ENCODE assay signal across 7 cellular contexts in the genomic region with DNA sequence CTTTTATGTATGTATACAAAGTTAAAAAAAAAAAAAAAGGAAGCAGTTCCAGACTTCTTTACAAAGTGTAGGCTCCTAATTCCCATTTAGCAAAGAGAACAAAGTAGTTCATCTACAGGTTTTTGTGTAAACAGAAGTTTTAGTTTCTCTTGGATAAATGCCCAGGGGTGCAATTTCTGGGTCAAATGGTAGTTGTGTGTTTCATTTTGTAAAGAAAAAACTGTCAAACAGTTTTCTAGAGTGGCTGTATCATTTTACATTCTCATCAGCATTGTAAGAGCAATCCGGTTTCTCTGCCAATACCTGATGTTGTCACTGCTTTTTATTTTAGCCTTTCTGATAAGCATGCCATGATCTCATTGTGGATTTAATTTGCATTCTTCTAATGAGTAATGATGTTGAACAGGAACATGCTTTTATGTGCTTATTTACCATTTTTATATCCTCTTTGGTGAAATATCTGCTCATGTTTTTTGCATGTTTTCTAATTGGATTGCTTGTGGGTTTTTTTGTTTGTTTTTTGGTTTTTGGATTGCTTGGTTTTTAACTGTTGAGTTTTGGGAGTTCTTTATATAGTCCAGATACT. TPM values are rescaled to one million over a fixed set of nuclear protein-coding genes. Genes with fewer than 3 reads are reported as not detected.
DNase-seq lines count a peak whose midpoint lies in the region; ATAC-seq, FAIRE-seq and TF ChIP-seq lines count a peak whose summit lies in the region.

No MANE protein-coding gene starts in this region.

- no peaks in the 10 kb centered on the region for H3K27me3 Mint-ChIP-seq in nephron (ENCODE audit: low read depth)
- H3K27me3 Mint-ChIP-seq in activated CD4-positive, alpha-beta T cell treated with anti-CD3 and anti-CD28 coated beads, Interleukin-2, amount 10 ng/mL, durations not matched to agents 24 days and 14 days: no peaks in the 10 kb centered on the region

- H3K36me3 ChIP-seq in GM12878 (ENCODE audit: control insufficient read depth in 2 of 2, insufficient read depth in 2 of 2, low read length in 1 of 2): no peaks in the 10 kb centered on the region

- TF ChIP-seq POLR2A in GM12878 (IDR thresholded peaks at IDR 0.05; ENCODE audit: low read depth, low read length) (no peak), GM18505 (IDR thresholded peaks at IDR 0.05; ENCODE audit: borderline replicate concordance, extremely low read depth, insufficient read depth, insufficient read length) (no peak)

- RAD21 ChIA-PET in GM12878 (lab: Charles Lee; ENCODE audit: unreplicated experiment): no interaction called here

- ATAC-seq in GM21390 (IDR thresholded peaks at IDR 0.05; ENCODE audit: unreplicated experiment): peak; percentile 80
- peak; percentile 79 for ATAC-seq in GM12878
- ATAC-seq in GM18505 (IDR thresholded peaks at IDR 0.05; ENCODE audit: unreplicated experiment): no peak

- no peak overlapping the region for H3K4me2 ChIP-seq in GM12878 (ENCODE audit: control insufficient read depth, insufficient read depth)

- POLR2A ChIA-PET in GM12878 (lab: Charles Lee): no interaction called here

- TF ChIP-seq RAD21 in GM12878 (IDR thresholded peaks at IDR 0.05; ENCODE audit: insufficient read depth, low read depth, low read length): no peak

- no peaks in the 10 kb centered on the region for H3K27me3 ChIP-seq in GM12878 (replicated peaks in 1 of 2; ENCODE audit: control insufficient read depth in 2 of 2, insufficient read depth in 2 of 2, low read length in 1 of 2)

- WGBS in GM12878 (ENCODE audit: insufficient coverage, insufficient replicate concordance, low lambda C conversion rate, missing lambda C conversion rate): 0% methylated on average over 1 of the region's 1 CpG

- H3K9me3 ChIP-seq in GM12878 (replicated peaks; ENCODE audit: control insufficient read depth, insufficient read depth, low read length): no peaks in the 10 kb centered on the region

- no peaks in the 10 kb centered on the region for H3K79me2 ChIP-seq in GM12878 (ENCODE audit: control insufficient read depth, insufficient read depth, low read length)

- peaks cover 12% of the 10 kb centered on the region for H3K4me1 Mint-ChIP-seq in nephron
- H3K4me1 Mint-ChIP-seq in activated CD4-positive, alpha-beta T cell treated with anti-CD3 and anti-CD28 coated beads, Interleukin-2, amount 10 ng/mL, durations not matched to agents 24 days and 14 days: peaks cover 7% of the 10 kb centered on the region

- no peak overlapping the region for H3K9ac ChIP-seq in GM12878 (ENCODE audit: control insufficient read depth, insufficient read depth, low read length)

- no peak overlapping the region for H3K4me3 ChIP-seq in GM12878

- no peak overlapping the region; the same call in 1 of the 2 replicates for H2AFZ ChIP-seq in GM12878 (ENCODE audit: control insufficient read depth, low read depth, low read length)

- CTCF ChIA-PET in GM12878 (lab: Yijun Ruan, JAX): no interaction called here

- FAIRE-seq in GM12878 (lab: Jason Lieb, UNC): peak; percentile 56

- SMC1A ChIA-PET in GM12878 (lab: Charles Lee; ENCODE audit: uncharacterized antibody, unreplicated experiment): no interaction called here

- H3K4me1 ChIP-seq in GM12878 (ENCODE audit: control insufficient read depth, insufficient read depth, low read length): no peaks in the 10 kb centered on the region; the same call in 1 of the 2 replicates

- H3K27ac Mint-ChIP-seq in nephron: peak overlapping the region; percentile 58 to 93 (median 80)
- no peak overlapping the region for H3K27ac Mint-ChIP-seq in activated CD4-positive, alpha-beta T cell treated with anti-CD3 and anti-CD28 coated beads, Interleukin-2, amount 10 ng/mL, durations not matched to agents 24 days and 14 days

- intact Hi-C loops in GM12878 (cut with micrococcal nuclease; ENCODE audit: unreplicated experiment): no loop called here
- intact Hi-C loops in activated CD4-positive, alpha-beta T cell treated with anti-CD3 and anti-CD28 coated beads, Interleukin-2, amount 10 ng/mL, durations not matched to agents 24 days and 14 days (cut with micrococcal nuclease): loop anchor here (10.0 kb wide), 1 partner anchor 763 kb away; no protein-coding TSS in a partner anchor

- DNase-seq in NCI-H1048 (lab: John Stamatoyannopoulos, UW): peak; percentile 22
- no peak for DNase-seq in GM12878 (ENCODE audit: low read depth, low spot score)
- DNase-seq in RKO (ENCODE audit: low spot score): no peak
- no peak for DNase-seq in activated CD4-positive, alpha-beta T cell treated with anti-CD3 and anti-CD28 coated beads, Interleukin-2, amount 10 ng/mL, durations not matched to agents 24 days and 14 days

- in situ Hi-C loops in GM12878 (cut with MboI): no loop called here

- TF ChIP-seq EP300 in GM12878 (IDR thresholded peaks at IDR 0.05; ENCODE audit: borderline replicate concordance in 1 of 2, control insufficient read depth in 1 of 2, low read depth in 2 of 2, low read length in 2 of 2): no peak

- BruUV-seq in GM12878 (replicated peaks; lab: Mats Ljungman, UMichigan): TSS peak; percentile 41

- no peaks in the 10 kb centered on the region for H4K20me1 ChIP-seq in GM12878 (ENCODE audit: control insufficient read depth, insufficient read depth)

- no peak for TF ChIP-seq CTCF in GM12878 (IDR thresholded peaks at IDR 0.05 in 2 of 3, conservative IDR thresholded peaks at IDR 0.05 in 1 of 3; ENCODE audit: control insufficient read depth in 2 of 3, extremely low read depth in 1 of 3, insufficient read depth in 1 of 3, low read depth in 3 of 3, low read length in 3 of 3)
- TF ChIP-seq CTCF in nephron (IDR thresholded peaks at IDR 0.05; ENCODE audit: unreplicated experiment in 3 of 3): no peak

- no peak overlapping the region for H3K27ac ChIP-seq in GM12878 (ENCODE audit: control insufficient read depth, insufficient read depth)

- H3K4me3 Mint-ChIP-seq in nephron: no peak overlapping the region
- H3K4me3 Mint-ChIP-seq in activated CD4-positive, alpha-beta T cell treated with anti-CD3 and anti-CD28 coated beads, Interleukin-2, amount 10 ng/mL, durations not matched to agents 24 days and 14 days: no peak overlapping the region

- H3K9me3 Mint-ChIP-seq in nephron: no peaks in the 10 kb centered on the region
- H3K9me3 Mint-ChIP-seq in activated CD4-positive, alpha-beta T cell treated with anti-CD3 and anti-CD28 coated beads, Interleukin-2, amount 10 ng/mL, durations not matched to agents 24 days and 14 days: peaks cover 6% of the 10 kb centered on the region

- peaks cover 27% of the 10 kb centered on the region for H3K36me3 Mint-ChIP-seq in nephron (ENCODE audit: low read depth)
- peaks cover 13% of the 10 kb centered on the region for H3K36me3 Mint-ChIP-seq in activated CD4-positive, alpha-beta T cell treated with anti-CD3 and anti-CD28 coated beads, Interleukin-2, amount 10 ng/mL, durations not matched to agents 24 days and 14 days (ENCODE audit: low read depth)

TF ChIP-seq in GM12878, 131 proteins besides CTCF, POLR2A, EP300 and RAD21 (continues in another document):
- TF ChIP-seq ZNF384 (IDR thresholded peaks at IDR 0.05; ENCODE audit: borderline replicate concordance, low read depth, low read length) (no peak), ATF2 (IDR thresholded peaks at IDR 0.05; ENCODE audit: low read length) (peak; percentile 71), CREB1 (IDR thresholded peaks at IDR 0.05; ENCODE audit: low read depth) (no peak), FOS (IDR thresholded peaks at IDR 0.05; ENCODE audit: borderline replicate concordance, extremely low read depth, insufficient read length) (no peak), JUNB (IDR thresholded peaks at IDR 0.05) (peak; percentile 34; the same call in 1 of the 2 replicates), SUPT20H (IDR thresholded peaks at IDR 0.05; ENCODE audit: borderline replicate concordance, control insufficient read depth, low read depth, low read length) (no peak), RFX5 (IDR thresholded peaks at IDR 0.05; ENCODE audit: low read depth, low read length) (no peak), NR2C1 (IDR thresholded peaks at IDR 0.05) (no peak), TCF7 (IDR thresholded peaks at IDR 0.05; ENCODE audit: borderline replicate concordance) (no peak), NFIC (IDR thresholded peaks at IDR 0.05; ENCODE audit: low read depth, low read length) (0 out of 2 replicates have a peak, but pooled peaks have one; percentile 25), ATF7 (IDR thresholded peaks at IDR 0.05; ENCODE audit: low read depth) (peak; percentile 52), FOXM1 (IDR thresholded peaks at IDR 0.05; ENCODE audit: low read depth, low read length) (no peak)

RNA-seq across cellular contexts. Expression of gene PSME4, which starts 16.6 kb away (rescaled TPM):
- 210 and 220 TPM in 2 replicates for total RNA-seq in GM12878 (2013; cell fraction: nucleolus; rRNA removed)
- total RNA-seq in GM12878 (2014; rRNA removed) (34.7 and 37.5 TPM in 2 replicates), GM12878 (2014; rRNA removed; fragmentation: Illumina TruSeq; extraction: Trizol) (34.6 and 41.6 TPM in 2 replicates), GM12878 (2021) (53.7 and 56.2 TPM in 2 replicates)
- polyA plus RNA-seq in GM12878 (2011; ENCODE audit: low read depth): 36.7 TPM
- polyA plus RNA-seq in GM12878 (2011; rRNA removed) (37.2 and 45.8 TPM in 2 replicates), GM12878 (2014; fragmentation: Illumina TruSeq; extraction: Trizol) (51.9 and 66.1 TPM in 2 replicates), GM12878 (2014; fragmentation: Nextera tagmentation; extraction: Ambion mirVana) (10 to 100 TPM; 20.2 to 29.7 TPM), GM12878 (2014; rRNA removed) (24.0 and 26.6 TPM in 2 replicates), GM12878 (2016; fragmentation: Nextera tagmentation; extraction: Ambion mirVana) (10 to 100 TPM; 11.1 to 12.8 TPM)
- 21.5 and 29.3 TPM in 2 replicates for polyA plus RNA-seq in GM12878 (2011; cell fraction: cytosol; rRNA removed)
- polyA plus RNA-seq in GM12878 (2011; cell fraction: nucleus; rRNA removed): 33.3 and 35.5 TPM in 2 replicates
- polyA plus RNA-seq in GM12878 (2012): 32.0 and 32.1 TPM in 2 replicates
- polyA minus RNA-seq in GM12878 (2011; rRNA and poly(A)+ RNA removed): 58.3 and 72.1 TPM in 2 replicates
- 21.2 and 21.6 TPM in 2 replicates for polyA minus RNA-seq in GM12878 (2011; cell fraction: cytosol; rRNA and poly(A)+ RNA removed)
- 32.4 and 45.4 TPM in 2 replicates for polyA minus RNA-seq in GM12878 (2011; cell fraction: nucleus; rRNA and poly(A)+ RNA removed)
- total RNA-seq in activated CD4-positive, alpha-beta T cell treated with anti-CD3 and anti-CD28 coated beads, Interleukin-2, amount 10 ng/mL, durations not matched to agents 24 days and 14 days: 49.6 and 52.1 TPM in 2 replicates
